6 cellular contexts compared by ENCODE assay signal in the genomic region with DNA sequence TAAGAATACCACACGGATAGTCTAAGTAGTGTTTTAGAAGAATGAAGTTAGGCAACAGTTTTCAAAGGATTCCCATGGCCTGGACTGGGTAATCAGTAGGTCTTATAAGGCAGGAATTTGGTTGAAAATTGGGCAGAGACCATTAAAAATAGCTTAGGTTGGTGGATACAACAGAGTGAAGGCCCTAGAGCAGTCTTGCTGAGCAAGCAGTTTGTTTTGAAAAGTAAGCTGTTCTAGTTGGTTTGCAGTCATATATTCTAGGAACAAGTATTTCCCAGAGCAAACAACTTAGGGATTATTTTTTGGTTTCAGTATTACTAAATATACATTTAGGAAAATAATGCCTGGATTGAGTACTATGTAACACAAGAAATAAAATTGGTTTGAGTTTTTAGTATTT.
"Had no signal": no experiment of that assay in that cellular context is flagged by ENCODE, and none has a peak within 500 bp of the region (broad histone marks: within the 10 kb centered on the region; RNA-seq: fewer than 3 reads in every experiment).

No MANE protein-coding gene starts in this region.

- H3K4me3 ChIP-seq: K562 had no signal

- H3K9ac ChIP-seq: KMS-11 had no signal

- DNase-seq: KBM-7, KG1 had no signal

- H3K4me2 ChIP-seq: KMS-11 had no signal

- ATAC-seq: K562 had no signal

- H3K27ac ChIP-seq: HL-60, KMS-11 had no signal

- FAIRE-seq: HTR-8/SVneo, K562 had no signal
